ENCODE assay signal across 17 cellular contexts in genomic region chr3:51403675-51404074, GRCh38. TPM values are rescaled to one million over a fixed set of nuclear protein-coding genes. Genes with fewer than 3 reads are reported as not detected.
DNase-seq lines count a peak whose midpoint lies in the region; ATAC-seq and TF ChIP-seq lines count a peak whose summit lies in the region.
"Had no signal": no experiment of that assay in that cellular context is flagged by ENCODE, and none has a peak within 500 bp of the region (broad histone marks: within the 10 kb centered on the region; RNA-seq: fewer than 3 reads in every experiment).

No MANE protein-coding gene starts in this region.

- no peaks in the 10 kb centered on the region for H3K9me3 Mint-ChIP-seq in activated CD4-positive, alpha-beta T cell treated with anti-CD3 and anti-CD28 coated beads, Interleukin-2, amount 10 ng/mL, durations not matched to agents 7 days and 5 days
- H3K9me3 Mint-ChIP-seq in CD4-positive, alpha-beta T cell: no peaks in the 10 kb centered on the region
- H3K9me3 Mint-ChIP-seq in activated CD4-positive, alpha-beta memory T cell treated with anti-CD3 and anti-CD28 coated beads, Interleukin-2, amount 10 ng/mL, durations not matched to agents 7 days and 5 days: no peaks in the 10 kb centered on the region
- no peaks in the 10 kb centered on the region for H3K9me3 Mint-ChIP-seq in memory B cell
- H3K9me3 Mint-ChIP-seq: CD14-positive monocyte had no signal

- H3K27me3 Mint-ChIP-seq in activated CD4-positive, alpha-beta T cell treated with anti-CD3 and anti-CD28 coated beads, Interleukin-2, amount 10 ng/mL, durations not matched to agents 7 days and 5 days: no peaks in the 10 kb centered on the region
- H3K27me3 Mint-ChIP-seq in CD4-positive, alpha-beta T cell: no peaks in the 10 kb centered on the region
- no peaks in the 10 kb centered on the region for H3K27me3 Mint-ChIP-seq in activated CD4-positive, alpha-beta memory T cell treated with anti-CD3 and anti-CD28 coated beads, Interleukin-2, amount 10 ng/mL, durations not matched to agents 7 days and 5 days
- no peaks in the 10 kb centered on the region for H3K27me3 Mint-ChIP-seq in memory B cell

- no peak overlapping the region for H3K4me3 Mint-ChIP-seq in activated CD4-positive, alpha-beta T cell treated with anti-CD3 and anti-CD28 coated beads, Interleukin-2, amount 10 ng/mL, durations not matched to agents 7 days and 5 days
- no peak overlapping the region for H3K4me3 Mint-ChIP-seq in CD4-positive, alpha-beta T cell
- H3K4me3 Mint-ChIP-seq in activated CD4-positive, alpha-beta memory T cell treated with anti-CD3 and anti-CD28 coated beads, Interleukin-2, amount 10 ng/mL, durations not matched to agents 7 days and 5 days: no peak overlapping the region
- H3K4me3 Mint-ChIP-seq in memory B cell: no peak overlapping the region

- no peaks in the 10 kb centered on the region for H3K9me3 ChIP-seq in CD4-positive, alpha-beta T cell (ENCODE audit: control insufficient read depth, low read length)
- H3K9me3 ChIP-seq: A549, HAP-1 had no signal

- no peak for TF ChIP-seq CTCF in CD4-positive, alpha-beta T cell (IDR thresholded peaks at IDR 0.05)

- no peak for DNase-seq in activated CD4-positive, alpha-beta T cell treated with anti-CD3 and anti-CD28 coated beads, Interleukin-2, amount 10 ng/mL, durations not matched to agents 7 days and 5 days
- no peak for DNase-seq in activated CD4-positive, alpha-beta T cell treated with anti-CD3 and anti-CD28 coated beads for 48 hours
- no peak for DNase-seq in CD4-positive, alpha-beta T cell
- no peak for DNase-seq in activated CD4-positive, alpha-beta memory T cell treated with anti-CD3 and anti-CD28 coated beads, Interleukin-2, amount 10 ng/mL, durations not matched to agents 7 days and 5 days
- DNase-seq in memory B cell (ENCODE audit: low spot score in 2 of 2): no peak
- no peak for DNase-seq in KBM-7
- DNase-seq: DMS79 treated with DMSO at 0.1 percent for 48 hours, Kasumi-1, NCI-H1417, NCI-H1930, NCI-H2171 treated with DMSO at 0.1 percent for 48 hours, NCI-H82 had no signal

- no peaks in the 10 kb centered on the region for H3K27me3 ChIP-seq in CD4-positive, alpha-beta T cell (ENCODE audit: control insufficient read depth, insufficient read depth, low read length)

- no peak for ATAC-seq in CD4-positive, alpha-beta T cell (ENCODE audit: poor library complexity)
- ATAC-seq in memory B cell (ENCODE audit: low read depth) (no peak), HG02798 (IDR thresholded peaks at IDR 0.05; ENCODE audit: poor library complexity, unreplicated experiment) (no peak), GM21619 (IDR thresholded peaks at IDR 0.05; ENCODE audit: unreplicated experiment) (no peak)
- ATAC-seq: A549 had no signal

- in situ Hi-C loops in KBM-7 (cut with MboI; ENCODE audit: low pct_unique_long_range_greater_than_20kb, low sequenced_read_pairs): no loop called here

- peak overlapping the region; percentile 37 for H3K27ac Mint-ChIP-seq in activated CD4-positive, alpha-beta T cell treated with anti-CD3 and anti-CD28 coated beads, Interleukin-2, amount 10 ng/mL, durations not matched to agents 7 days and 5 days
- H3K27ac Mint-ChIP-seq in CD4-positive, alpha-beta T cell: peak overlapping the region; percentile 52
- peak overlapping the region; percentile 49 for H3K27ac Mint-ChIP-seq in activated CD4-positive, alpha-beta memory T cell treated with anti-CD3 and anti-CD28 coated beads, Interleukin-2, amount 10 ng/mL, durations not matched to agents 7 days and 5 days
- H3K27ac Mint-ChIP-seq in memory B cell: peak overlapping the region; percentile 56

- intact Hi-C loops in CD4-positive, alpha-beta T cell (cut with DNase I, micrococcal nuclease): no loop called here

- CTCF ChIA-PET in activated CD4-positive, alpha-beta T cell treated with anti-CD3 and anti-CD28 coated beads, Interleukin-2, amount 10 ng/mL, durations not matched to agents 7 days and 5 days (lab: Charles Lee): interaction anchor here (3.2 kb wide), 1 partner anchor 14 kb away, joined by 9 read pairs; no protein-coding TSS in a partner anchor
- CTCF ChIA-PET in CD4-positive, alpha-beta T cell (lab: Charles Lee): interaction anchor here (1.1 kb wide), 1 partner anchor 98 kb away, joined by 3 read pairs; no protein-coding TSS in a partner anchor
- CTCF ChIA-PET in activated CD4-positive, alpha-beta memory T cell treated with anti-CD3 and anti-CD28 coated beads, Interleukin-2, amount 10 ng/mL, durations not matched to agents 7 days and 5 days (lab: Charles Lee): interaction anchor here (1.2 kb wide), 1 partner anchor 14 kb away, joined by 3 read pairs; no protein-coding TSS in a partner anchor

- H3K4me1 Mint-ChIP-seq in activated CD4-positive, alpha-beta T cell treated with anti-CD3 and anti-CD28 coated beads, Interleukin-2, amount 10 ng/mL, durations not matched to agents 7 days and 5 days: peaks cover 25% of the 10 kb centered on the region
- H3K4me1 Mint-ChIP-seq in CD4-positive, alpha-beta T cell (ENCODE audit: low read depth): peaks cover 37% of the 10 kb centered on the region
- H3K4me1 Mint-ChIP-seq in activated CD4-positive, alpha-beta memory T cell treated with anti-CD3 and anti-CD28 coated beads, Interleukin-2, amount 10 ng/mL, durations not matched to agents 7 days and 5 days: peaks cover 8% of the 10 kb centered on the region
- H3K4me1 Mint-ChIP-seq in memory B cell: no peaks in the 10 kb centered on the region

- peaks cover 39% of the 10 kb centered on the region for H3K36me3 Mint-ChIP-seq in activated CD4-positive, alpha-beta T cell treated with anti-CD3 and anti-CD28 coated beads, Interleukin-2, amount 10 ng/mL, durations not matched to agents 7 days and 5 days (ENCODE audit: low read depth)
- peaks cover 80% of the 10 kb centered on the region for H3K36me3 Mint-ChIP-seq in CD4-positive, alpha-beta T cell (ENCODE audit: low read depth)
- peaks cover 42% of the 10 kb centered on the region for H3K36me3 Mint-ChIP-seq in activated CD4-positive, alpha-beta memory T cell treated with anti-CD3 and anti-CD28 coated beads, Interleukin-2, amount 10 ng/mL, durations not matched to agents 7 days and 5 days (ENCODE audit: low read depth)
- peaks cover 16% of the 10 kb centered on the region for H3K36me3 Mint-ChIP-seq in memory B cell

- POLR2A ChIA-PET in activated CD4-positive, alpha-beta T cell treated with anti-CD3 and anti-CD28 coated beads, Interleukin-2, amount 10 ng/mL, durations not matched to agents 7 days and 5 days (lab: Charles Lee): no interaction called here
- POLR2A ChIA-PET in CD4-positive, alpha-beta T cell (lab: Charles Lee): interaction anchor here (1.6 kb wide), 1 partner anchor 19 kb away, joined by 5 read pairs; the partner anchor contains the start of gene MANF
- POLR2A ChIA-PET in activated CD4-positive, alpha-beta memory T cell treated with anti-CD3 and anti-CD28 coated beads, Interleukin-2, amount 10 ng/mL, durations not matched to agents 7 days and 5 days (lab: Charles Lee): interaction anchor here (0.6 kb wide), 1 partner anchor 79 kb away, joined by 3 read pairs; no protein-coding TSS in a partner anchor

- peak overlapping the region; percentile 3 for H3K27ac ChIP-seq in CD4-positive, alpha-beta T cell (ENCODE audit: low read depth, low read length)
- H3K27ac ChIP-seq: A549 had no signal

RNA-seq across cellular contexts. Expression of gene RBM15B, which starts 12.6 kb away (rescaled TPM):
- 10 to 100 TPM; 29.0 to 29.8 TPM for total RNA-seq in activated CD4-positive, alpha-beta T cell treated with anti-CD3 and anti-CD28 coated beads, Interleukin-2, amount 10 ng/mL, durations not matched to agents 7 days and 5 days
- 10 to 100 TPM; 29.1 to 29.2 TPM for total RNA-seq in CD4-positive, alpha-beta T cell
- 10 to 100 TPM; 24.5 to 25.4 TPM for total RNA-seq in activated CD4-positive, alpha-beta memory T cell treated with anti-CD3 and anti-CD28 coated beads, Interleukin-2, amount 10 ng/mL, durations not matched to agents 7 days and 5 days

RNA-seq across cellular contexts. Expression of gene MANF, which starts 18.6 kb away (rescaled TPM):
- 100 to 1,000 TPM; 107 to 131 TPM for total RNA-seq in activated CD4-positive, alpha-beta T cell treated with anti-CD3 and anti-CD28 coated beads, Interleukin-2, amount 10 ng/mL, durations not matched to agents 7 days and 5 days
- 10 to 100 TPM; 26.4 to 30.2 TPM for total RNA-seq in CD4-positive, alpha-beta T cell
- total RNA-seq in activated CD4-positive, alpha-beta memory T cell treated with anti-CD3 and anti-CD28 coated beads, Interleukin-2, amount 10 ng/mL, durations not matched to agents 7 days and 5 days: 100 to 1,000 TPM; 143 to 149 TPM
